1 cellular context compared by ENCODE assay signal in genomic region chr10:63506554-63506953, GRCh38.
TF ChIP-seq lines count a peak whose summit lies in the region.

No MANE protein-coding gene starts in this region.

TF ChIP-seq in HepG2, 621 proteins besides CTCF, POLR2A, EP300 and RAD21 (continued from another document):
- peak; percentile 90 for TF ChIP-seq HOMEZ (CRISPR knock-in tag; IDR thresholded peaks at IDR 0.05; ENCODE audit: low read depth)
- TF ChIP-seq SAP130 (CRISPR knock-in tag; IDR thresholded peaks at IDR 0.05; ENCODE audit: low read depth) = peak; percentile 34; the same call in 1 of the 2 replicates
- TF ChIP-seq FOXP4 (CRISPR knock-in tag; IDR thresholded peaks at IDR 0.05) = peak; percentile 44
- TF ChIP-seq HNF1B (CRISPR knock-in tag; IDR thresholded peaks at IDR 0.05) = no peak
- peak; percentile 41 for TF ChIP-seq GATAD2A (CRISPR knock-in tag; IDR thresholded peaks at IDR 0.05)
- no peak for TF ChIP-seq ZFP91 (CRISPR knock-in tag; IDR thresholded peaks at IDR 0.05; ENCODE audit: borderline replicate concordance)
- peak; percentile 61; the same call in 1 of the 2 replicates for TF ChIP-seq ARID5B (CRISPR knock-in tag; IDR thresholded peaks at IDR 0.05)
- peak; percentile 88 for TF ChIP-seq EHMT2 (IDR thresholded peaks at IDR 0.05; ENCODE audit: borderline replicate concordance, low read depth, low read length)
